ENCODE assay signal across 24 cellular contexts in genomic region chr16:81061855-81062608, GRCh38. TPM values are rescaled to one million over a fixed set of nuclear protein-coding genes. Genes with fewer than 3 reads are reported as not detected.
"Had no signal": no experiment of that assay in that cellular context is flagged by ENCODE, and none has a peak within 500 bp of the region (broad histone marks: within the 10 kb centered on the region; RNA-seq: fewer than 3 reads in every experiment).

No MANE protein-coding gene starts in this region.

- H3K27ac ChIP-seq: esophagus muscularis mucosa, spleen, testis, upper lobe of left lung, WERI-Rb-1 had no signal

- ATAC-seq: activated CD8-positive, alpha-beta T cell treated with anti-CD3 and anti-CD28 coated beads, Interleukin-2, amount 10 ng/mL, durations not matched to agents 7 days and 5 days; activated naive CD8-positive, alpha-beta T cell treated with anti-CD3 and anti-CD28 coated beads, Interleukin-2, amount 50 U/mL, for 24 hours; mucosa of descending colon had no signal

- H3K27me3 Mint-ChIP-seq: activated naive CD8-positive, alpha-beta T cell treated with anti-CD3 and anti-CD28 coated beads, Interleukin-2, amount 50 U/mL, for 24 hours; brain had no signal

- H3K4me1 ChIP-seq: esophagus muscularis mucosa, spleen, testis, upper lobe of left lung had no signal

- H3K4me3 ChIP-seq: esophagus muscularis mucosa, mucosa of descending colon, spleen, testis, upper lobe of left lung had no signal

- H3K4me1 Mint-ChIP-seq: activated naive CD8-positive, alpha-beta T cell treated with anti-CD3 and anti-CD28 coated beads, Interleukin-2, amount 50 U/mL, for 24 hours had no signal

- H3K4me3 Mint-ChIP-seq: activated CD8-positive, alpha-beta T cell treated with anti-CD3 and anti-CD28 coated beads, Interleukin-2, amount 10 ng/mL, durations not matched to agents 7 days and 5 days; activated naive CD8-positive, alpha-beta T cell treated with anti-CD3 and anti-CD28 coated beads, Interleukin-2, amount 50 U/mL, for 24 hours; activated T-helper 1 cell treated with anti-CD3 and anti-CD28 coated beads, Interleukin-12 subunit alpha, Interleukin-12 subunit beta, Interleukin-2, Interleukin-4 antibody, amounts not matched to agents 30 ng/mL and 10 ng/mL and 1 ng/mL, durations not matched to agents 14 hours and 24 hours and 36 hours; brain had no signal

- DNase-seq: activated CD4-positive, alpha-beta T cell treated with anti-CD3 and anti-CD28 coated beads for 1 hour; activated CD4-positive, alpha-beta T cell treated with anti-CD3 and anti-CD28 coated beads, Interleukin-2, amount 50 U/mL, for 1 hour; activated CD8-positive, alpha-beta T cell treated with anti-CD3 and anti-CD28 coated beads, Interleukin-2, amount 10 ng/mL, durations not matched to agents 7 days and 5 days; activated gamma-delta T cell; activated naive CD4-positive, alpha-beta T cell treated with anti-CD3 and anti-CD28 coated beads, Interleukin-2, amount 50 U/mL, for 16 hours; activated naive CD8-positive, alpha-beta T cell treated with anti-CD3 and anti-CD28 coated beads, Interleukin-2, amount 50 U/mL, for 24 hours; anterior cingulate cortex; caudate nucleus; dermis blood vessel endothelial cell; effector memory CD4-positive, alpha-beta T cell; hippocampal formation; mesenchymal stem cell; mucosa of descending colon; nephron progenitor cell; spleen; stimulated activated CD4-positive, alpha-beta T cell treated with anti-CD3 and anti-CD28 coated beads, Interleukin-4, amount 100 ng/mL, for 1 hour; stimulated activated naive CD4-positive, alpha-beta T cell; testis; upper lobe of left lung; WERI-Rb-1 had no signal

- H3K27me3 ChIP-seq: esophagus muscularis mucosa, spleen, testis, upper lobe of left lung had no signal

- H3K27ac Mint-ChIP-seq: activated CD8-positive, alpha-beta T cell treated with anti-CD3 and anti-CD28 coated beads, Interleukin-2, amount 10 ng/mL, durations not matched to agents 7 days and 5 days; activated naive CD8-positive, alpha-beta T cell treated with anti-CD3 and anti-CD28 coated beads, Interleukin-2, amount 50 U/mL, for 24 hours; activated T-helper 1 cell treated with anti-CD3 and anti-CD28 coated beads, Interleukin-12 subunit alpha, Interleukin-12 subunit beta, Interleukin-2, Interleukin-4 antibody, amounts not matched to agents 30 ng/mL and 10 ng/mL and 1 ng/mL, durations not matched to agents 14 hours and 24 hours and 36 hours had no signal

- H3K9me3 ChIP-seq: esophagus muscularis mucosa, mucosa of descending colon, spleen, testis, upper lobe of left lung had no signal

- H3K36me3 ChIP-seq: esophagus muscularis mucosa, spleen, upper lobe of left lung, WERI-Rb-1 had no signal

- H3K9me3 Mint-ChIP-seq: activated naive CD8-positive, alpha-beta T cell treated with anti-CD3 and anti-CD28 coated beads, Interleukin-2, amount 50 U/mL, for 24 hours; activated T-helper 1 cell treated with anti-CD3 and anti-CD28 coated beads, Interleukin-12 subunit alpha, Interleukin-12 subunit beta, Interleukin-2, Interleukin-4 antibody, amounts not matched to agents 30 ng/mL and 10 ng/mL and 1 ng/mL, durations not matched to agents 14 hours and 24 hours and 36 hours; brain; nephron progenitor cell had no signal

RNA-seq across cellular contexts. Expression of gene C16orf46, which starts 15.0 kb away (rescaled TPM):
- total RNA-seq: T-helper 2 cell treated with Interferon-gamma antibody and Interleukin-4, amounts not matched to agents 100 ng/mL and 5 ng/mL, for 36 hours had no signal
